1 cellular context compared by ENCODE assay signal in genomic region chrX:39418936-39419659, GRCh38.
TF ChIP-seq lines count a peak whose summit lies in the region.

No MANE protein-coding gene starts in this region.

TF ChIP-seq in HepG2, 621 proteins besides CTCF, POLR2A, EP300 and RAD21 (continued from another document):
- no peak for TF ChIP-seq KIAA2018 (CRISPR knock-in tag; IDR thresholded peaks at IDR 0.05; ENCODE audit: borderline replicate concordance)
- no peak for TF ChIP-seq MEIS1 (CRISPR knock-in tag; IDR thresholded peaks at IDR 0.05; ENCODE audit: borderline replicate concordance)
- no peak for TF ChIP-seq ZSCAN29 (CRISPR knock-in tag; conservative IDR thresholded peaks at IDR 0.05)
- TF ChIP-seq, protein P1, sequence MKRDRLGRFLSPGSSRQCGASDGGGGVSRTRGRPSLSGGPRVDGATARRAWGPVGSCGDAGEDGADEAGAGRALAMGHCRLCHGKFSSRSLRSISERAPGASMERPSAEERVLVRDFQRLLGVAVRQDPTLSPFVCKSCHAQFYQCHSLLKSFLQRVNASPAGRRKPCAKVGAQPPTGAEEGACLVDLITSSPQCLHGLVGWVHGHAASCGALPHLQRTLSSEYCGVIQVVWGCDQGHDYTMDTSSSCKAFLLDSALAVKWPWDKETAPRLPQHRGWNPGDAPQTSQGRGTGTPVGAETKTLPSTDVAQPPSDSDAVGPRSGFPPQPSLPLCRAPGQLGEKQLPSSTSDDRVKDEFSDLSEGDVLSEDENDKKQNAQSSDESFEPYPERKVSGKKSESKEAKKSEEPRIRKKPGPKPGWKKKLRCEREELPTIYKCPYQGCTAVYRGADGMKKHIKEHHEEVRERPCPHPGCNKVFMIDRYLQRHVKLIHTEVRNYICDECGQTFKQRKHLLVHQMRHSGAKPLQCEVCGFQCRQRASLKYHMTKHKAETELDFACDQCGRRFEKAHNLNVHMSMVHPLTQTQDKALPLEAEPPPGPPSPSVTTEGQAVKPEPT (CRISPR knock-in tag; IDR thresholded peaks at IDR 0.05; ENCODE audit: low read depth): no peak
- no peak for TF ChIP-seq NFE2 (CRISPR knock-in tag; IDR thresholded peaks at IDR 0.05)
- no peak for TF ChIP-seq HOXA7 (CRISPR knock-in tag; IDR thresholded peaks at IDR 0.05)
- TF ChIP-seq ZBTB7B (CRISPR knock-in tag; IDR thresholded peaks at IDR 0.05): no peak
- no peak for TF ChIP-seq FOXK1 (CRISPR knock-in tag; IDR thresholded peaks at IDR 0.05; ENCODE audit: borderline replicate concordance, low read depth)
- TF ChIP-seq FOXC1 (CRISPR knock-in tag; IDR thresholded peaks at IDR 0.05; ENCODE audit: borderline replicate concordance): no peak
- TF ChIP-seq ERF (CRISPR knock-in tag; IDR thresholded peaks at IDR 0.05): no peak
- TF ChIP-seq HMGXB4 (CRISPR knock-in tag; IDR thresholded peaks at IDR 0.05; ENCODE audit: borderline replicate concordance in 1 of 2, low read depth in 1 of 2): no peak
- TF ChIP-seq SNAPC2 (CRISPR knock-in tag; IDR thresholded peaks at IDR 0.05): no peak
- TF ChIP-seq, protein P2, sequence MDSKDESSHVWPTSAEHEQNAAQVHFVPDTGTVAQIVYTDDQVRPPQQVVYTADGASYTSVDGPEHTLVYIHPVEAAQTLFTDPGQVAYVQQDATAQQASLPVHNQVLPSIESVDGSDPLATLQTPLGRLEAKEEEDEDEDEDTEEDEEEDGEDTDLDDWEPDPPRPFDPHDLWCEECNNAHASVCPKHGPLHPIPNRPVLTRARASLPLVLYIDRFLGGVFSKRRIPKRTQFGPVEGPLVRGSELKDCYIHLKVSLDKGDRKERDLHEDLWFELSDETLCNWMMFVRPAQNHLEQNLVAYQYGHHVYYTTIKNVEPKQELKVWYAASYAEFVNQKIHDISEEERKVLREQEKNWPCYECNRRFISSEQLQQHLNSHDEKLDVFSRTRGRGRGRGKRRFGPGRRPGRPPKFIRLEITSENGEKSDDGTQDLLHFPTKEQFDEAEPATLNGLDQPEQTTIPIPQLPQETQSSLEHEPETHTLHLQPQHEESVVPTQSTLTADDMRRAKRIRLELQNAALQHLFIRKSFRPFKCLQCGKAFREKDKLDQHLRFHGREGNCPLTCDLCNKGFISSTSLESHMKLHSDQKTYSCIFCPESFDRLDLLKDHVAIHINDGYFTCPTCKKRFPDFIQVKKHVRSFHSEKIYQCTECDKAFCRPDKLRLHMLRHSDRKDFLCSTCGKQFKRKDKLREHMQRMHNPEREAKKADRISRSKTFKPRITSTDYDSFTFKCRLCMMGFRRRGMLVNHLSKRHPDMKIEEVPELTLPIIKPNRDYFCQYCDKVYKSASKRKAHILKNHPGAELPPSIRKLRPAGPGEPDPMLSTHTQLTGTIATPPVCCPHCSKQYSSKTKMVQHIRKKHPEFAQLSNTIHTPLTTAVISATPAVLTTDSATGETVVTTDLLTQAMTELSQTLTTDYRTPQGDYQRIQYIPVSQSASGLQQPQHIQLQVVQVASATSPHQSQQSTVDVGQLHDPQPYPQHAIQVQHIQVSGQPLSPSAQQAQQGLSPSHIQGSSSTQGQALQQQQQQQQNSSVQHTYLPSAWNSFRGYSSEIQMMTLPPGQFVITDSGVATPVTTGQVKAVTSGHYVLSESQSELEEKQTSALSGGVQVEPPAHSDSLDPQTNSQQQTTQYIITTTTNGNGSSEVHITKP (CRISPR knock-in tag; IDR thresholded peaks at IDR 0.05; ENCODE audit: low read depth): no peak
- TF ChIP-seq MED13 (CRISPR knock-in tag; IDR thresholded peaks at IDR 0.05): no peak
TF ChIP-seq in HepG2: peak in this region for 0.
